In the genomic region with DNA sequence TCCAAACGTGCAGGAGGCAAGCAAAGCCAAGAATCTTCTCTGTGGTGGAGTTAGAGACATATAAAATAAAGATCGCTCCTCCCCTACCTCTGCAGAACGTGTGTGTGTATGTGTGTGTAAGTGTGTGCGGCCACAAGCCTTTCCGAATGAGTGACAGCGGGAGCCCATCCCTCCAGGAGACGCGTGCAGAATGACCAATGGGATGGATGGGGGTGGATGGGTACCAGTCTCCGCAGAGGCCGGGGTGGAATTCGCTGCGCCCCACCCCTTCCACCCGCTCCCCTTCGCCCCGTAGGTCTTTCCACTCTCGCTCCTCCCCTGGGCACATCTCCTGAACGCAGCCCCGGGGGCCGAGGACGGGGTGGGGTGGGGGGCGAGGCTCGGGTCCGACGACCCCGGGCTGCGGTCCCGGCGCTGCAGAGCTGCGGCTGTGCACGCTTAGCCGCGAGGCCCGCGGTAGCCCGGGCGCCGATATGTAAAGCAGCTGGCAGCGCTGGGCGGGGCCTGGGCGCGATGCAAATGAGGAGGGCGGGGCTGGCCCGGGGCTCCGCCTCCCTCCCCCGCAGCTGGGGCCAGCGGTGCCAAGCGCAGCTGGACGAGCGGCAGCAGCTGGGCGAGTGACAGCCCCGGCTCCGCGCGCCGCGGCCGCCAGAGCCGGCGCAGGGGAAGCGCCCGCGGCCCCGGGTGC, we compare ENCODE assay signal across 1 cellular context.
A peak's percentile ranks its signal among the peaks of the same experiment; 100 is the strongest.
TF ChIP-seq lines count a peak whose summit lies in the region.

PRKCB (plus strand) TSS at position 594 of the 688 bp plus-strand sequence.

TF ChIP-seq in HEK293, 187 proteins besides CTCF, POLR2A, EP300 and RAD21 (continued from another document and continues in another):
- TF ChIP-seq, protein P1, sequence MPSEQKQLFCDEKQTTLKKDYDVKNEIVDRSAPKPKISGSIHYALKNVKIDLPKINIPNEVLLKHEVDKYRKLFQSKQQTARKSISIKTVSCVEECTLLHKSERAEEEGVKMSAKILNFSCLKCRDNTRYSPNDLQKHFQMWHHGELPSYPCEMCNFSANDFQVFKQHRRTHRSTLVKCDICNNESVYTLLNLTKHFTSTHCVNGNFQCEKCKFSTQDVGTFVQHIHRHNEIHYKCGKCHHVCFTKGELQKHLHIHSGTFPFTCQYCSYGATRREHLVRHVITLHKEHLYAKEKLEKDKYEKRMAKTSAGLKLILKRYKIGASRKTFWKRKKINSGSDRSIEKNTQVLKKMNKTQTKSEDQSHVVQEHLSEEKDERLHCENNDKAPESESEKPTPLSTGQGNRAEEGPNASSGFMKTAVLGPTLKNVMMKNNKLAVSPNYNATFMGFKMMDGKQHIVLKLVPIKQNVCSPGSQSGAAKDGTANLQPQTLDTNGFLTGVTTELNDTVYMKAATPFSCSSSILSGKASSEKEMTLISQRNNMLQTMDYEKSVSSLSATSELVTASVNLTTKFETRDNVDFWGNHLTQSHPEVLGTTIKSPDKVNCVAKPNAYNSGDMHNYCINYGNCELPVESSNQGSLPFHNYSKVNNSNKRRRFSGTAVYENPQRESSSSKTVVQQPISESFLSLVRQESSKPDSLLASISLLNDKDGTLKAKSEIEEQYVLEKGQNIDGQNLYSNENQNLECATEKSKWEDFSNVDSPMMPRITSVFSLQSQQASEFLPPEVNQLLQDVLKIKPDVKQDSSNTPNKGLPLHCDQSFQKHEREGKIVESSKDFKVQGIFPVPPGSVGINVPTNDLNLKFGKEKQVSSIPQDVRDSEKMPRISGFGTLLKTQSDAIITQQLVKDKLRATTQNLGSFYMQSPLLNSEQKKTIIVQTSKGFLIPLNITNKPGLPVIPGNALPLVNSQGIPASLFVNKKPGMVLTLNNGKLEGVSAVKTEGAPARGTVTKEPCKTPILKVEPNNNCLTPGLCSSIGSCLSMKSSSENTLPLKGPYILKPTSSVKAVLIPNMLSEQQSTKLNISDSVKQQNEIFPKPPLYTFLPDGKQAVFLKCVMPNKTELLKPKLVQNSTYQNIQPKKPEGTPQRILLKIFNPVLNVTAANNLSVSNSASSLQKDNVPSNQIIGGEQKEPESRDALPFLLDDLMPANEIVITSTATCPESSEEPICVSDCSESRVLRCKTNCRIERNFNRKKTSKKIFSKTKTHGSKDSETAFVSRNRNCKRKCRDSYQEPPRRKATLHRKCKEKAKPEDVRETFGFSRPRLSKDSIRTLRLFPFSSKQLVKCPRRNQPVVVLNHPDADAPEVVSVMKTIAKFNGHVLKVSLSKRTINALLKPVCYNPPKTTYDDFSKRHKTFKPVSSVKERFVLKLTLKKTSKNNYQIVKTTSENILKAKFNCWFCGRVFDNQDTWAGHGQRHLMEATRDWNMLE (tag by site-specific recombination; conservative IDR thresholded peaks at IDR 0.05; ENCODE audit: low read depth), result no peak
- no peak for TF ChIP-seq ZNF544 (tag by site-specific recombination; IDR thresholded peaks at IDR 0.05)
- peak; percentile 68 for TF ChIP-seq ZNF600 (tag by site-specific recombination; IDR thresholded peaks at IDR 0.05)
- no peak for TF ChIP-seq GLIS2 (tag by site-specific recombination; IDR thresholded peaks at IDR 0.05)
- no peak for TF ChIP-seq ZNF658 (tag by site-specific recombination; IDR thresholded peaks at IDR 0.05)
- TF ChIP-seq ZEB2 (tag by site-specific recombination; IDR thresholded peaks at IDR 0.05), result peak; percentile 61; the same call in 1 of the 2 replicates
- no peak for TF ChIP-seq ZNF530 (tag by site-specific recombination; IDR thresholded peaks at IDR 0.05; ENCODE audit: low read depth)
- no peak for TF ChIP-seq ZBTB49 (tag by site-specific recombination; IDR thresholded peaks at IDR 0.05; ENCODE audit: low read depth)
- no peak for TF ChIP-seq BCL11A (tag by site-specific recombination; IDR thresholded peaks at IDR 0.05; ENCODE audit: low read depth)
- TF ChIP-seq, protein P2, sequence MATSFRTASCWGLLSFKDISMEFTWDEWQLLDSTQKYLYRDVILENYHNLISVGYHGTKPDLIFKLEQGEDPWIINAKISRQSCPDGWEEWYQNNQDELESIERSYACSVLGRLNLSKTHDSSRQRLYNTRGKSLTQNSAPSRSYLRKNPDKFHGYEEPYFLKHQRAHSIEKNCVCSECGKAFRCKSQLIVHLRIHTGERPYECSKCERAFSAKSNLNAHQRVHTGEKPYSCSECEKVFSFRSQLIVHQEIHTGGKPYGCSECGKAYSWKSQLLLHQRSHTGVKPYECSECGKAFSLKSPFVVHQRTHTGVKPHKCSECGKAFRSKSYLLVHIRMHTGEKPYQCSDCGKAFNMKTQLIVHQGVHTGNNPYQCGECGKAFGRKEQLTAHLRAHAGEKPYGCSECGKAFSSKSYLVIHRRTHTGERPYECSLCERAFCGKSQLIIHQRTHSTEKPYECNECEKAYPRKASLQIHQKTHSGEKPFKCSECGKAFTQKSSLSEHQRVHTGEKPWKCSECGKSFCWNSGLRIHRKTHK (tag by site-specific recombination; IDR thresholded peaks at IDR 0.05), result no peak
- peak; percentile 22; the same call in 1 of the 2 replicates for TF ChIP-seq KLF8 (tag by site-specific recombination; IDR thresholded peaks at IDR 0.05)
- no peak for TF ChIP-seq ZNF639 (tag by site-specific recombination; IDR thresholded peaks at IDR 0.05)
- no peak for TF ChIP-seq RBAK (tag by site-specific recombination; IDR thresholded peaks at IDR 0.05)
- TF ChIP-seq, protein P3, sequence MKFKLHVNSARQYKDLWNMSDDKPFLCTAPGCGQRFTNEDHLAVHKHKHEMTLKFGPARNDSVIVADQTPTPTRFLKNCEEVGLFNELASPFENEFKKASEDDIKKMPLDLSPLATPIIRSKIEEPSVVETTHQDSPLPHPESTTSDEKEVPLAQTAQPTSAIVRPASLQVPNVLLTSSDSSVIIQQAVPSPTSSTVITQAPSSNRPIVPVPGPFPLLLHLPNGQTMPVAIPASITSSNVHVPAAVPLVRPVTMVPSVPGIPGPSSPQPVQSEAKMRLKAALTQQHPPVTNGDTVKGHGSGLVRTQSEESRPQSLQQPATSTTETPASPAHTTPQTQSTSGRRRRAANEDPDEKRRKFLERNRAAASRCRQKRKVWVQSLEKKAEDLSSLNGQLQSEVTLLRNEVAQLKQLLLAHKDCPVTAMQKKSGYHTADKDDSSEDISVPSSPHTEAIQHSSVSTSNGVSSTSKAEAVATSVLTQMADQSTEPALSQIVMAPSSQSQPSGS (tag by site-specific recombination; IDR thresholded peaks at IDR 0.05; ENCODE audit: low read depth), result no peak
- TF ChIP-seq KLF1 (tag by site-specific recombination; IDR thresholded peaks at IDR 0.05), result peak; percentile 35; the same call in 1 of the 2 replicates
- TF ChIP-seq ZNF433 (tag by site-specific recombination; IDR thresholded peaks at IDR 0.05; ENCODE audit: low read depth), result no peak
- TF ChIP-seq ZNF16 (tag by site-specific recombination; IDR thresholded peaks at IDR 0.05; ENCODE audit: low read depth), result no peak
- TF ChIP-seq ZBTB48 (tag by site-specific recombination; IDR thresholded peaks at IDR 0.05), result no peak
- peak; percentile 48; the same call in 1 of the 2 replicates for TF ChIP-seq KLF17 (tag by site-specific recombination; IDR thresholded peaks at IDR 0.05)
- peak; percentile 88 for TF ChIP-seq PRDM10 (tag by site-specific recombination; IDR thresholded peaks at IDR 0.05)
- no peak for TF ChIP-seq ZFHX2 (tag by site-specific recombination; conservative IDR thresholded peaks at IDR 0.05)
- no peak for TF ChIP-seq REST (tag by site-specific recombination; IDR thresholded peaks at IDR 0.05)
- TF ChIP-seq ZNF19 (tag by site-specific recombination; IDR thresholded peaks at IDR 0.05; ENCODE audit: low read depth), result no peak
- TF ChIP-seq ZNF391 (tag by site-specific recombination; IDR thresholded peaks at IDR 0.05; ENCODE audit: borderline replicate concordance, low read depth), result no peak
- TF ChIP-seq ZNF169 (tag by site-specific recombination; IDR thresholded peaks at IDR 0.05), result no peak
- TF ChIP-seq ZNF174 (tag by site-specific recombination; IDR thresholded peaks at IDR 0.05), result no peak
- TF ChIP-seq ZNF426 (tag by site-specific recombination; IDR thresholded peaks at IDR 0.05), result no peak
- peak; percentile 38; the same call in 1 of the 2 replicates for TF ChIP-seq KLF9 (tag by site-specific recombination; IDR thresholded peaks at IDR 0.05; ENCODE audit: low read depth)
- no peak for TF ChIP-seq ZFP37 (tag by site-specific recombination; IDR thresholded peaks at IDR 0.05)
- no peak for TF ChIP-seq ZNF157 (tag by site-specific recombination; IDR thresholded peaks at IDR 0.05)
- peak; percentile 71 for TF ChIP-seq SP3 (tag by site-specific recombination; IDR thresholded peaks at IDR 0.05)
- peak; percentile 67 for TF ChIP-seq SP2 (tag by site-specific recombination; IDR thresholded peaks at IDR 0.05)
